Comparison of ENCODE assay signal across 8 cellular contexts in the genomic region with DNA sequence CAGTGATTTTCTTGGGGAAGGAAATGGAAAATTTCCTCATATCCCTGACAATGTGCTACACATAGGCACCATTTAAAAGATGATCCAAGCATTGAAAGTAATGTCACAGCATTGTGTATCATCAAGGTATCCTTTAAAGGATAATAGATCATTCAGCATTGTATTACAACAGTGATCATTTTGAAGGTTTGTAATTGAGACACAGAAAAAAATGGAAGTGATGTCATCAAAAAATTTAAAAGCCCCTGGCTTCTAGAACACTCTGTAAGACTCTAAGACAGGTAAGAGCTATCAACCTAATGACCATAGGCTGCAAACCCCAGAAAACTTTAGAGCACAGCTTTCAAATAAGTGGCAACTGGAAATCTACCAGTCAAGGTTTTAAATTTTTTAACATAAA.
"Had no signal": no experiment of that assay in that cellular context is flagged by ENCODE, and none has a peak within 500 bp of the region (broad histone marks: within the 10 kb centered on the region; RNA-seq: fewer than 3 reads in every experiment).

No MANE protein-coding gene starts in this region.

- DNase-seq: GDM1, GF-D8 had no signal

- FAIRE-seq: G401.6, GM12878, GM12891, GM12892, GM18507, GM19239 had no signal

- ATAC-seq: GM12878 had no signal

- H3K4me3 ChIP-seq: GM12878 had no signal
